In the genomic region with DNA sequence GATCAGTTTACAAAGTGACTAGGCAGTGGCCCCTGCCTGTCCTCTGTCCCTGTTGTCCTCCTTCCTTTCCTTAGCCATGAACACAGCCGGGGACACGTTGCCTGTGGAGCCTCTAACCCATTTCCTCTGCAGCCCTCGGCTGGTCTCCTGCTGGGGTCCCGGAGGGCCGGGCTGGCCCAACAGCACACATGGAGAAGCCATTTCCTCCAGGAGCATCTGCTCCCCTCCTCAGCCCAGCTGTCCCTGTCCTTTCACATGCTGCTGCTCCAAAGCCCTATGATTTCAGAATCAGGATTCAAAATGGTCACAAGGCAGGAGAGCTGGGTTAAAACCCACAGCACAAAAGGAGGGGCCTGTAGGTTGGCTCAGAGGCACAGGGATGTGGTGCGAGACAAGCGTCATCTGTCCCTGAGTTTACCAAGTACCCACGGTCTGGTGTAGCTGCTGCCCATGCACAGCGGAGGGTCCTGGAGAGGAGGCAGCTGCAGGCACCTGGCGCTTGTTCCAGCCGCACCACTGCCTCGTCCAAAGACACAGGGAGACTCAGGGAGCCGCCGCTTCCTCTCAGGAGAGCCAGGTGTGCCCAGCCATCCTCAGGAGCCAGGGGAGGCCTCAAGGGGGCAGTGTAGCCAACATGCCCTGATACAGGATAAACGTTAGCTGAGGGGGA, we compare ENCODE assay signal across 8 cellular contexts. TPM values are rescaled to one million over a fixed set of nuclear protein-coding genes. Genes with fewer than 3 reads are reported as not detected.
DNase-seq lines count a peak whose midpoint lies in the region; ATAC-seq, FAIRE-seq and TF ChIP-seq lines count a peak whose summit lies in the region.
"Had no signal": no experiment of that assay in that cellular context is flagged by ENCODE, and none has a peak within 500 bp of the region (broad histone marks: within the 10 kb centered on the region; RNA-seq: fewer than 3 reads in every experiment).

No MANE protein-coding gene starts in this region.

- no peaks in the 10 kb centered on the region for H3K36me3 ChIP-seq in body of pancreas (replicated peaks in 1 of 2; ENCODE audit: insufficient read depth in 1 of 2, low read depth in 2 of 2)
- H3K36me3 ChIP-seq in keratinocyte (ENCODE audit: control insufficient read depth in 2 of 2, extremely low read depth in 1 of 2, insufficient read depth in 2 of 2, low read length in 2 of 2): no peaks in the 10 kb centered on the region
- H3K36me3 ChIP-seq: vagina had no signal

- H3K36me3 Mint-ChIP-seq in T-cell: no peaks in the 10 kb centered on the region

- H3K9me3 ChIP-seq in body of pancreas (no peaks in the 10 kb centered on the region), keratinocyte (ENCODE audit: control insufficient read depth, low read depth, low read length) (no peaks in the 10 kb centered on the region)
- H3K9me3 ChIP-seq: vagina had no signal

- no peaks in the 10 kb centered on the region for H3K27me3 ChIP-seq in body of pancreas
- H3K27me3 ChIP-seq in keratinocyte (ENCODE audit: control insufficient read depth, extremely low read depth, insufficient read depth, low read length): no peaks in the 10 kb centered on the region
- H3K27me3 ChIP-seq: vagina had no signal

- peak; percentile 51 for FAIRE-seq in keratinocyte (lab: Jason Lieb, UNC)

- no peaks in the 10 kb centered on the region for H3K9me1 ChIP-seq in keratinocyte (ENCODE audit: control insufficient read depth, extremely low read depth, insufficient read depth, low read length)

- TF ChIP-seq CTCF in GM13977 (IDR thresholded peaks at IDR 0.05; ENCODE audit: extremely low read depth, insufficient read depth, missing control alignments): peak; percentile 80
- TF ChIP-seq CTCF in body of pancreas (IDR thresholded peaks at IDR 0.05): peak; percentile 54 to 76 (median 70)
- TF ChIP-seq CTCF in keratinocyte (optimal IDR thresholded peaks at IDR 0.05 in 1 of 3, IDR thresholded peaks at IDR 0.05 in 1 of 3, conservative IDR thresholded peaks at IDR 0.05 in 1 of 3; ENCODE audit: extremely low read depth in 1 of 3, insufficient read depth in 2 of 3, low read length in 3 of 3): peak; percentile 87 to 91 (median 91)

- POLR2A ChIA-PET in T-cell (lab: Charles Lee): no interaction called here

- no peak overlapping the region for H3K4me3 Mint-ChIP-seq in T-cell

- peaks cover 11 to 16% (median 15%) of the 10 kb centered on the region in 3 donors for H3K4me1 Mint-ChIP-seq in T-cell

- WGBS in body of pancreas, 2 donors: 37 to 54% methylated on average over 5 to 15 of the region's 15 CpGs

- in situ Hi-C loops in GM13977 (cut with MboI; ENCODE audit: low pct_unique_long_range_greater_than_20kb, low sequenced_read_pairs, unreplicated experiment): no loop called here

- H3K27ac Mint-ChIP-seq in T-cell: no peak overlapping the region

- no peak overlapping the region for H3K4me2 ChIP-seq in keratinocyte (ENCODE audit: control insufficient read depth, extremely low read depth, insufficient read depth, low read depth, low read length)

- peak overlapping the region; percentile 16 for H2AFZ ChIP-seq in keratinocyte (ENCODE audit: control insufficient read depth, low read length)

- dilution Hi-C loops in keratinocyte (cut with MboI; ENCODE audit: extremely low pct_ligation_motif_present, low sequenced_read_pairs): loop anchor here (25.0 kb wide), 1 partner anchor 271 kb away; the partner anchor contains the start of genes FAM118B and RPUSD4

- H3K4me3 ChIP-seq in body of pancreas (no peak overlapping the region), keratinocyte (ENCODE audit: control insufficient read depth in 2 of 3, extremely low read depth in 1 of 3, insufficient read depth in 2 of 3, low read depth in 1 of 3, low read length in 3 of 3) (no peak overlapping the region)
- H3K4me3 ChIP-seq: vagina had no signal

- ATAC-seq in T-cell (replicated peaks in 1 of 4) (peak; percentile 48 to 69 (median 66)), body of pancreas (peak; percentile 82)

- no peaks in the 10 kb centered on the region for H3K9me3 Mint-ChIP-seq in T-cell

- no peaks in the 10 kb centered on the region for H4K20me1 ChIP-seq in keratinocyte (ENCODE audit: control insufficient read depth, extremely low read depth, insufficient read depth, low read length)

- CTCF ChIA-PET in T-cell (lab: Charles Lee): interaction anchor here (0.5 to 1.5 kb wide), 5 partner anchors 10 to 277 kb away, joined by 3 to 8 read pairs (median 3); no protein-coding TSS in a partner anchor

- no peak for TF ChIP-seq POLR2A in body of pancreas (IDR thresholded peaks at IDR 0.05)

- no peak overlapping the region for H3K9ac ChIP-seq in keratinocyte (ENCODE audit: control insufficient read depth, extremely low read depth, insufficient read depth, low read length)

- peaks cover 6% of the 10 kb centered on the region for H3K4me1 ChIP-seq in body of pancreas
- no peaks in the 10 kb centered on the region for H3K4me1 ChIP-seq in keratinocyte (ENCODE audit: control insufficient read depth, extremely low read depth, insufficient read depth, low read length)

- DNase-seq in GM13977 (ENCODE audit: low spot score): peak; percentile 75
- DNase-seq in NAMALWA (ENCODE audit: low spot score): peak; percentile 51
- peak in 27 of 34 experiments; percentile 7 to 47 (median 29) for DNase-seq in T-cell
- DNase-seq in body of pancreas: peak; percentile 68 to 79 (median 68)
- DNase-seq in keratinocyte (ENCODE audit: low read depth, low spot score): no peak
- peak; percentile 21 to 45 for DNase-seq in stimulated activated CD4-positive, alpha-beta T cell treated with anti-CD3 and anti-CD28 coated beads, Interleukin-4, amount 100 ng/mL, for 4 hours
- DNase-seq in OCI-M2 (lab: John Stamatoyannopoulos, UW; ENCODE audit: unreplicated experiment): no peak

- no peaks in the 10 kb centered on the region for H3K79me2 ChIP-seq in keratinocyte (ENCODE audit: control insufficient read depth, insufficient read depth, low read length)

- intact Hi-C loops in body of pancreas (cut with DNase I): loop anchor here (5.0 kb wide), 1 partner anchor 256 kb away; no protein-coding TSS in a partner anchor

- H3K27me3 Mint-ChIP-seq in T-cell: peaks cover 0 to 4% of the 10 kb centered on the region in 2 donors

- H3K27ac ChIP-seq in body of pancreas: no peak overlapping the region
- no peak overlapping the region for H3K27ac ChIP-seq in keratinocyte (ENCODE audit: control insufficient read depth, insufficient read depth, low read length)
- H3K27ac ChIP-seq: vagina had no signal

RNA-seq across cellular contexts. Expression of gene VSIG10L2, which starts 4.1 kb away (rescaled TPM):
- total RNA-seq in T-cell: not detected
- not detected for total RNA-seq in body of pancreas
- 0.01 to 0.22 TPM (median 0.09 TPM) in 3 replicates for polyA plus RNA-seq in keratinocyte
- not detected for polyA plus RNA-seq in keratinocyte (2011; ENCODE audit: low read depth)
- polyA plus RNA-seq in keratinocyte (2011; cell fraction: cytosol; rRNA removed): 0.06 and 0.18 TPM in 2 replicates
- 0.09 and 0.42 TPM in 2 replicates for polyA plus RNA-seq in keratinocyte (2011; cell fraction: nucleus; rRNA removed)
- polyA plus RNA-seq in keratinocyte (2012; ENCODE audit: low replicate concordance): 1.5 TPM in 1 of 2 replicates, not detected in the other
- polyA minus RNA-seq in keratinocyte: 0.30 TPM in 1 of 3 replicates, not detected in the others
- polyA minus RNA-seq in keratinocyte (2011; cell fraction: cytosol; rRNA and poly(A)+ RNA removed): not detected
- not detected in 2 replicates for polyA minus RNA-seq in keratinocyte (2011; cell fraction: nucleus; rRNA and poly(A)+ RNA removed)

RNA-seq across cellular contexts. Expression of gene DDX25, which starts 37.4 kb away (rescaled TPM):
- total RNA-seq in T-cell (under 1 TPM in 3 of 5 donors, not detected in 2; 0.16 to 0.26 (median 0.16) TPM), body of pancreas (under 1 TPM in 1 of 2 donors, not detected in 1; 0.26 TPM)
- 0.04 to 0.12 TPM (median 0.05 TPM) in 3 replicates for polyA plus RNA-seq in keratinocyte
- polyA plus RNA-seq in keratinocyte (2011; ENCODE audit: low read depth): not detected
- not detected in 2 replicates for polyA plus RNA-seq in keratinocyte (2011; cell fraction: cytosol; rRNA removed)
- polyA plus RNA-seq in keratinocyte (2011; cell fraction: nucleus; rRNA removed): not detected in 2 replicates
- polyA plus RNA-seq in keratinocyte (2012; ENCODE audit: low replicate concordance): not detected in 2 replicates
- polyA minus RNA-seq in keratinocyte: not detected in 3 replicates
- not detected for polyA minus RNA-seq in keratinocyte (2011; cell fraction: cytosol; rRNA and poly(A)+ RNA removed)
- not detected in 2 replicates for polyA minus RNA-seq in keratinocyte (2011; cell fraction: nucleus; rRNA and poly(A)+ RNA removed)
- total RNA-seq: vagina had no signal

RNA-seq across cellular contexts. Expression of gene PUS3, which starts 38.7 kb away (rescaled TPM):
- 10 to 100 TPM in 3 of 5 donors, 1 to 10 TPM in 2; 5.2 to 14.6 (median 11.5) TPM for total RNA-seq in T-cell
- total RNA-seq in body of pancreas: 1 to 10 TPM; 1.6 to 9.6 TPM
- polyA plus RNA-seq in keratinocyte: 8.8 to 16.5 TPM (median 11.8 TPM) in 3 replicates
- polyA plus RNA-seq in keratinocyte (2011; ENCODE audit: low read depth): 49.4 TPM
- polyA plus RNA-seq in keratinocyte (2011; cell fraction: cytosol; rRNA removed): 9.4 and 16.1 TPM in 2 replicates
- 11.5 and 15.8 TPM in 2 replicates for polyA plus RNA-seq in keratinocyte (2011; cell fraction: nucleus; rRNA removed)
- polyA plus RNA-seq in keratinocyte (2012; ENCODE audit: low replicate concordance): 13.3 and 17.6 TPM in 2 replicates
- polyA minus RNA-seq in keratinocyte: 2.4 to 13.3 TPM (median 7.4 TPM) in 3 replicates
- 10.0 TPM for polyA minus RNA-seq in keratinocyte (2011; cell fraction: cytosol; rRNA and poly(A)+ RNA removed)
- polyA minus RNA-seq in keratinocyte (2011; cell fraction: nucleus; rRNA and poly(A)+ RNA removed): 6.1 and 9.8 TPM in 2 replicates

RNA-seq across cellular contexts. Expression of gene HYLS1, which starts 54.3 kb away (rescaled TPM):
- total RNA-seq in T-cell (1 to 10 TPM; 2.8 to 7.4 (median 6.9) TPM), body of pancreas (1 to 10 TPM in 1 of 2 donors, under 1 TPM in 1; 0.33 to 1.3 TPM)
- 2.9 to 7.2 TPM (median 4.7 TPM) in 3 replicates for polyA plus RNA-seq in keratinocyte
- polyA plus RNA-seq in keratinocyte (2011; ENCODE audit: low read depth): 0.80 TPM
- polyA plus RNA-seq in keratinocyte (2011; cell fraction: cytosol; rRNA removed): 2.5 and 4.0 TPM in 2 replicates
- 1.9 and 3.0 TPM in 2 replicates for polyA plus RNA-seq in keratinocyte (2011; cell fraction: nucleus; rRNA removed)
- 1.8 and 4.5 TPM in 2 replicates for polyA plus RNA-seq in keratinocyte (2012; ENCODE audit: low replicate concordance)
- 0.49 to 4.8 TPM (median 0.82 TPM) in 3 replicates for polyA minus RNA-seq in keratinocyte
- not detected for polyA minus RNA-seq in keratinocyte (2011; cell fraction: cytosol; rRNA and poly(A)+ RNA removed)
- polyA minus RNA-seq in keratinocyte (2011; cell fraction: nucleus; rRNA and poly(A)+ RNA removed): 1.7 TPM in 1 of 2 replicates, not detected in the other

Comparison
In these comparisons a context has a peak if more than half of its experiments do, and no peak if none do; other contexts are left out.
1. DNase-seq: peak in GM13977 (single experiment), NAMALWA (single experiment), T-cell (27 of 34), body of pancreas (4 of 4) and stimulated activated CD4-positive, alpha-beta T cell treated with anti-CD3 and anti-CD28 coated beads, Interleukin-4, amount 100 ng/mL, for 4 hours (2 of 2); none in keratinocyte (single experiment) and OCI-M2 (single experiment).
2. Peak in every context shown above with its lines, with median percentiles within 50 percentile points of each other: CTCF ChIP-seq.